In genomic region chr2:61926921-61927477, GRCh38 we compare ENCODE assay signal across 20 cellular contexts.
"Had no signal": no experiment of that assay in that cellular context is flagged by ENCODE, and none has a peak within 500 bp of the region (broad histone marks: within the 10 kb centered on the region; RNA-seq: fewer than 3 reads in every experiment).

No MANE protein-coding gene starts in this region.

- H3K4me3 ChIP-seq: coronary artery, lung, mucosa of descending colon, psoas muscle, sigmoid colon, skin epidermis, suprapubic skin, thyroid gland had no signal

- H3K36me3 ChIP-seq: neutrophil, sigmoid colon, thyroid gland had no signal

- H3K4me3 Mint-ChIP-seq: endodermal cell; naive thymus-derived CD8-positive, alpha-beta T cell; type B pancreatic cell had no signal

- H3K27me3 Mint-ChIP-seq: naive thymus-derived CD8-positive, alpha-beta T cell; type B pancreatic cell had no signal

- H3K9me3 ChIP-seq: mucosa of descending colon, neutrophil, psoas muscle, sigmoid colon, suprapubic skin, thyroid gland had no signal

- H3K27ac Mint-ChIP-seq: endodermal cell, type B pancreatic cell had no signal

- H3K4me1 ChIP-seq: foreskin keratinocyte, sigmoid colon, suprapubic skin had no signal

- H3K9me3 Mint-ChIP-seq: naive thymus-derived CD8-positive, alpha-beta T cell; type B pancreatic cell had no signal

- H3K27me3 ChIP-seq: foreskin keratinocyte, neutrophil, sigmoid colon, suprapubic skin, thyroid gland had no signal

- ATAC-seq: foreskin keratinocyte; left colon; left ventricle myocardium superior; mucosa of descending colon; naive thymus-derived CD8-positive, alpha-beta T cell; psoas muscle had no signal

- H3K27ac ChIP-seq: coronary artery, foreskin keratinocyte, neutrophil, psoas muscle, sigmoid colon, skin epidermis, suprapubic skin, thyroid gland had no signal

- DNase-seq: effector CD4-positive, alpha-beta T cell; endodermal cell; erythroblast; foreskin keratinocyte; left colon; left ventricle myocardium superior; mucosa of descending colon; naive thymus-derived CD8-positive, alpha-beta T cell; psoas muscle; sigmoid colon; stimulated activated CD4-positive, alpha-beta T cell treated with anti-CD3 and anti-CD28 coated beads, Interleukin-2, amount 100 ng/mL, for 24 hours; stimulated activated CD4-positive, alpha-beta T cell treated with anti-CD3 and anti-CD28 coated beads, Interleukin-4, amount 100 ng/mL, for 4 hours; stimulated activated naive CD4-positive, alpha-beta T cell; thyroid gland had no signal
